ENCODE assay signal across 1 cellular context in the genomic region with DNA sequence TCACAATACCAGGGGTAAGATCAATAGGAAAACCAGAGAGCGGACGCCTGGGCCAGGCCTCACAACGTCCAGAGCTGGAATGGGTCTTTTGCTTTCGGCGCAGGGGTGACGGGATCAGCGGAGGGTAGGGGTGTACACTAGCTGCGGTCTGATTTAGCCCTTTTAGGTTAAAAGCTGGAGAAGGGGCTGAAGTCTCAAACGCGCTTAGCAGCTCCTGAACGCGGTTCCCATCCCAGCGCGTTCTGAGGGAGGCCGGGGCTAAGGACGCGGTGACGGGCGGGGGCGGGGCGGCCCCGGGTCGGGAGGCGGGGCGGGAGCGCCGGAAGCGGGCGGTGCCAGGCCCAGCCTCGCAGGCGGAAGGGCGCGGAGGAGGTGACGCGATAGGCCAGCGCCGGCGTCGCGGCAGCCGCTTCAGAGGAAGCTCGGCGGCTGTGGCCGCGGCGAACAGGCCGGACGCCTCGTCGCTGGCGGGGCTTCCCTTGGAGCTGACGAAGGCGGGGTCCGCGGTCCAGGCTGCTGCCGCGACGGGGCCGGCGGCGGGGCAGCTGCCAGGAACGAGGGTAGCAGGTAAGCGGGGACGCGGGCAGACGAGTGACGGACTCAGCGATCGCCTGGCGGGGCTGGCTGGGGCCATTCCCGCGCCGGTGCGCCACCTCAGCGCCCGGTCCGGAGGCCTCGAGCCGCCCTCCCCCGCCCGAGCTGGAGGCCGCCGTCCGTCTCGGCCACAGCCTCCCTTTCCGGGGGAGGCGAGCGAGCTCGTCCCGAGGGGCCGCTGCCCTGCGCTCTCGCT.
TF ChIP-seq lines count a peak whose summit lies in the region.

A gene with protein sequence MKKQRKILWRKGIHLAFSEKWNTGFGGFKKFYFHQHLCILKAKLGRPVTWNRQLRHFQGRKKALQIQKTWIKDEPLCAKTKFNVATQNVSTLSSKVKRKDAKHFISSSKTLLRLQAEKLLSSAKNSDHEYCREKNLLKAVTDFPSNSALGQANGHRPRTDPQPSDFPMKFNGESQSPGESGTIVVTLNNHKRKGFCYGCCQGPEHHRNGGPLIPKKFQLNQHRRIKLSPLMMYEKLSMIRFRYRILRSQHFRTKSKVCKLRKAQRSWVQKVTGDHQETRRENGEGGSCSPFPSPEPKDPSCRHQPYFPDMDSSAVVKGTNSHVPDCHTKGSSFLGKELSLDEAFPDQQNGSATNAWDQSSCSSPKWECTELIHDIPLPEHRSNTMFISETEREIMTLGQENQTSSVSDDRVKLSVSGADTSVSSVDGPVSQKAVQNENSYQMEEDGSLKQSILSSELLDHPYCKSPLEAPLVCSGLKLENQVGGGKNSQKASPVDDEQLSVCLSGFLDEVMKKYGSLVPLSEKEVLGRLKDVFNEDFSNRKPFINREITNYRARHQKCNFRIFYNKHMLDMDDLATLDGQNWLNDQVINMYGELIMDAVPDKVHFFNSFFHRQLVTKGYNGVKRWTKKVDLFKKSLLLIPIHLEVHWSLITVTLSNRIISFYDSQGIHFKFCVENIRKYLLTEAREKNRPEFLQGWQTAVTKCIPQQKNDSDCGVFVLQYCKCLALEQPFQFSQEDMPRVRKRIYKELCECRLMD (plus strand): TSS at position 414 of the 790 bp plus-strand sequence. CDS start 17,262 bp downstream, outside the sequence.

TF ChIP-seq in HEK293, 187 proteins besides CTCF, POLR2A, EP300 and RAD21 (continued from another document and continues in another):
- TF ChIP-seq, protein P1, sequence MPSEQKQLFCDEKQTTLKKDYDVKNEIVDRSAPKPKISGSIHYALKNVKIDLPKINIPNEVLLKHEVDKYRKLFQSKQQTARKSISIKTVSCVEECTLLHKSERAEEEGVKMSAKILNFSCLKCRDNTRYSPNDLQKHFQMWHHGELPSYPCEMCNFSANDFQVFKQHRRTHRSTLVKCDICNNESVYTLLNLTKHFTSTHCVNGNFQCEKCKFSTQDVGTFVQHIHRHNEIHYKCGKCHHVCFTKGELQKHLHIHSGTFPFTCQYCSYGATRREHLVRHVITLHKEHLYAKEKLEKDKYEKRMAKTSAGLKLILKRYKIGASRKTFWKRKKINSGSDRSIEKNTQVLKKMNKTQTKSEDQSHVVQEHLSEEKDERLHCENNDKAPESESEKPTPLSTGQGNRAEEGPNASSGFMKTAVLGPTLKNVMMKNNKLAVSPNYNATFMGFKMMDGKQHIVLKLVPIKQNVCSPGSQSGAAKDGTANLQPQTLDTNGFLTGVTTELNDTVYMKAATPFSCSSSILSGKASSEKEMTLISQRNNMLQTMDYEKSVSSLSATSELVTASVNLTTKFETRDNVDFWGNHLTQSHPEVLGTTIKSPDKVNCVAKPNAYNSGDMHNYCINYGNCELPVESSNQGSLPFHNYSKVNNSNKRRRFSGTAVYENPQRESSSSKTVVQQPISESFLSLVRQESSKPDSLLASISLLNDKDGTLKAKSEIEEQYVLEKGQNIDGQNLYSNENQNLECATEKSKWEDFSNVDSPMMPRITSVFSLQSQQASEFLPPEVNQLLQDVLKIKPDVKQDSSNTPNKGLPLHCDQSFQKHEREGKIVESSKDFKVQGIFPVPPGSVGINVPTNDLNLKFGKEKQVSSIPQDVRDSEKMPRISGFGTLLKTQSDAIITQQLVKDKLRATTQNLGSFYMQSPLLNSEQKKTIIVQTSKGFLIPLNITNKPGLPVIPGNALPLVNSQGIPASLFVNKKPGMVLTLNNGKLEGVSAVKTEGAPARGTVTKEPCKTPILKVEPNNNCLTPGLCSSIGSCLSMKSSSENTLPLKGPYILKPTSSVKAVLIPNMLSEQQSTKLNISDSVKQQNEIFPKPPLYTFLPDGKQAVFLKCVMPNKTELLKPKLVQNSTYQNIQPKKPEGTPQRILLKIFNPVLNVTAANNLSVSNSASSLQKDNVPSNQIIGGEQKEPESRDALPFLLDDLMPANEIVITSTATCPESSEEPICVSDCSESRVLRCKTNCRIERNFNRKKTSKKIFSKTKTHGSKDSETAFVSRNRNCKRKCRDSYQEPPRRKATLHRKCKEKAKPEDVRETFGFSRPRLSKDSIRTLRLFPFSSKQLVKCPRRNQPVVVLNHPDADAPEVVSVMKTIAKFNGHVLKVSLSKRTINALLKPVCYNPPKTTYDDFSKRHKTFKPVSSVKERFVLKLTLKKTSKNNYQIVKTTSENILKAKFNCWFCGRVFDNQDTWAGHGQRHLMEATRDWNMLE (tag by site-specific recombination; conservative IDR thresholded peaks at IDR 0.05; ENCODE audit: low read depth): 0 out of 2 replicates have a peak, but pooled peaks have one; percentile 28
- TF ChIP-seq ZNF292 (tag by site-specific recombination; IDR thresholded peaks at IDR 0.05; ENCODE audit: borderline replicate concordance, low read depth) (no peak), ZBTB10 (tag by site-specific recombination; IDR thresholded peaks at IDR 0.05) (no peak), ZFP37 (tag by site-specific recombination; IDR thresholded peaks at IDR 0.05) (no peak; the same call in 1 of the 2 replicates), GLI4 (tag by site-specific recombination; IDR thresholded peaks at IDR 0.05) (no peak), SP7 (tag by site-specific recombination; IDR thresholded peaks at IDR 0.05) (no peak), ZBTB11 (tag by site-specific recombination; conservative IDR thresholded peaks at IDR 0.05; ENCODE audit: low read depth) (peak; percentile 52; the same call in 1 of the 2 replicates), ZNF629 (tag by site-specific recombination; IDR thresholded peaks at IDR 0.05) (peak; percentile 48; the same call in 1 of the 2 replicates), ZSCAN23 (tag by site-specific recombination; IDR thresholded peaks at IDR 0.05) (no peak), ZNF624 (tag by site-specific recombination; IDR thresholded peaks at IDR 0.05) (no peak), BCL6B (tag by site-specific recombination; IDR thresholded peaks at IDR 0.05) (no peak), ZNF785 (tag by site-specific recombination; IDR thresholded peaks at IDR 0.05) (no peak), PRDM6 (tag by site-specific recombination; IDR thresholded peaks at IDR 0.05) (no peak), ZNF37A (tag by site-specific recombination; IDR thresholded peaks at IDR 0.05) (no peak), ZNF311 (tag by site-specific recombination; IDR thresholded peaks at IDR 0.05; ENCODE audit: borderline replicate concordance) (no peak), ZNF426 (tag by site-specific recombination; IDR thresholded peaks at IDR 0.05) (no peak), ZNF48 (tag by site-specific recombination; IDR thresholded peaks at IDR 0.05) (no peak), ZBTB17 (tag by site-specific recombination; IDR thresholded peaks at IDR 0.05) (no peak; the same call in 1 of the 2 replicates), PATZ1 (tag by site-specific recombination; IDR thresholded peaks at IDR 0.05) (no peak), ZNF350 (tag by site-specific recombination; IDR thresholded peaks at IDR 0.05) (no peak), ZNF510 (tag by site-specific recombination; IDR thresholded peaks at IDR 0.05; ENCODE audit: insufficient replicate concordance) (no peak), ZNF394 (tag by site-specific recombination; IDR thresholded peaks at IDR 0.05; ENCODE audit: borderline replicate concordance) (no peak), ZNF670 (tag by site-specific recombination; IDR thresholded peaks at IDR 0.05; ENCODE audit: low read depth) (no peak), ZXDB (tag by site-specific recombination; IDR thresholded peaks at IDR 0.05) (no peak), MZF1 (tag by site-specific recombination; IDR thresholded peaks at IDR 0.05; ENCODE audit: borderline replicate concordance) (no peak), SETDB1 (IDR thresholded peaks at IDR 0.05; ENCODE audit: insufficient read length, low read length) (no peak), KLF7 (tag by site-specific recombination; IDR thresholded peaks at IDR 0.05; ENCODE audit: borderline replicate concordance) (no peak), ZNF768 (tag by site-specific recombination; IDR thresholded peaks at IDR 0.05) (no peak), ZNF645 (tag by site-specific recombination; IDR thresholded peaks at IDR 0.05) (no peak), ZNF560 (tag by site-specific recombination; IDR thresholded peaks at IDR 0.05; ENCODE audit: borderline replicate concordance) (no peak), ZNF600 (tag by site-specific recombination; IDR thresholded peaks at IDR 0.05) (peak; percentile 74; the same call in 1 of the 2 replicates), KLF1 (tag by site-specific recombination; IDR thresholded peaks at IDR 0.05) (no peak), SCRT2 (tag by site-specific recombination; IDR thresholded peaks at IDR 0.05) (no peak), YY1 (tag by site-specific recombination; IDR thresholded peaks at IDR 0.05) (no peak), ZNF248 (tag by site-specific recombination; IDR thresholded peaks at IDR 0.05) (no peak)
